ENCODE assay signal across 7 cellular contexts in the genomic region with DNA sequence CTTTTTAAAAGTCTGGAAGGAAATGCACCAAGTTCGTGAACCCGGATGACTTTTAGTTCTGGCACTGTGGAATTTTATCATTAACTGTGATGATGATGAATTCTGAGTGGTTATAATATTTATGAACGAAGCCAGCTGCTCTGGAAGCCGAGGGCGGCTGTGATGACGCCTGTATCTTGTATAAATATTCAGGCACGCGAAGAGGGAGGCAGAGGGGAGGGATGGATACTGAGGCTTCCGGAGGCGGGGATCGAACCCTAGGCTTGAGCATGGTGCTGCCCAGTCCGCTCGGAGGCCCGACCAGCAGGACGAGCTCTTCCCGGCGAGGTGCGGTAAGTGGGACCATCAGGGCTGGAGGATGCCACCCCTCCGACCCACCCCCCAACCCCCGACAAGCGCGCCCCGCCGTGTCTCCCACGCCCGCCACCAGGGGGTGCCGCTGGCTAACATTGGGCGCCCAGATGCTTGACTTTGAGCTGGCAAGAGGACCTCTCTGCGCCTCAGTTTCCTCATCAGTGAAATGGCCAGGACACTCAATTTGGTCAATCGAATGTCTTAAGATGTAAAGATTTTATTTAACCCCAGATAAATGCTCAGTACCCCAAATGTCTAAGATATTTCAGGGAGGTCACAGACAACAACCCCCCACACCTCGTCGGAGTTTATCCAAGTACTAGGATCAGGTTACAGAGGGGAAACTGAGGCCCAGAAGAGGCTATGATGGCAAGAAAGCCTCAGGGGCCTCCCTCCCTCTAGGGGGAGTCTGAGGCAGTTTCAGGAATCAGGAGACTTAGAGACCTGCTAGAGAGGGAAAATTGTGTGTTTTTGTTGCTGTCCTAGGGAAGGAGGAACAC.
DNase-seq lines count a peak whose midpoint lies in the region; ATAC-seq and TF ChIP-seq lines count a peak whose summit lies in the region.

No MANE protein-coding gene starts in this region.

- TF ChIP-seq CTCF in GM10266 (IDR thresholded peaks at IDR 0.05; ENCODE audit: control insufficient read depth, insufficient read depth, low read depth, missing control alignments), result peak; percentile 59

- peaks cover 54% of the 10 kb centered on the region for H3K27me3 Mint-ChIP-seq in activated naive CD4-positive, alpha-beta T cell treated with anti-CD3 and anti-CD28 coated beads, Interleukin-2, amount 10 ng/mL, durations not matched to agents 7 days and 5 days
- peaks cover 49% of the 10 kb centered on the region for H3K27me3 Mint-ChIP-seq in stimulated activated naive CD8-positive, alpha-beta T cell treated with anti-CD3 and anti-CD28 coated beads, Interleukin-15, amount 100 ng/mL, for 72 hours

- no peaks in the 10 kb centered on the region for H3K9me3 Mint-ChIP-seq in activated naive CD4-positive, alpha-beta T cell treated with anti-CD3 and anti-CD28 coated beads, Interleukin-2, amount 10 ng/mL, durations not matched to agents 7 days and 5 days
- H3K9me3 Mint-ChIP-seq in stimulated activated naive CD8-positive, alpha-beta T cell treated with anti-CD3 and anti-CD28 coated beads, Interleukin-15, amount 100 ng/mL, for 72 hours, result no peaks in the 10 kb centered on the region

- no peak for ATAC-seq in stimulated activated naive CD8-positive, alpha-beta T cell treated with anti-CD3 and anti-CD28 coated beads, Interleukin-15, amount 100 ng/mL, for 72 hours
- ATAC-seq in HG02981 (IDR thresholded peaks at IDR 0.05; ENCODE audit: unreplicated experiment), result no peak

- peaks cover 10% of the 10 kb centered on the region for H3K4me1 Mint-ChIP-seq in activated naive CD4-positive, alpha-beta T cell treated with anti-CD3 and anti-CD28 coated beads, Interleukin-2, amount 10 ng/mL, durations not matched to agents 7 days and 5 days
- H3K4me1 Mint-ChIP-seq in stimulated activated naive CD8-positive, alpha-beta T cell treated with anti-CD3 and anti-CD28 coated beads, Interleukin-15, amount 100 ng/mL, for 72 hours, result peaks cover 23% of the 10 kb centered on the region

- DNase-seq in GM10266 (ENCODE audit: extremely low spot score), result peak; percentile 60
- peak; percentile 70 for DNase-seq in NCI-H69 (lab: John Stamatoyannopoulos, UW)
- DNase-seq in activated naive CD4-positive, alpha-beta T cell treated with anti-CD3 and anti-CD28 coated beads, Interleukin-2, amount 10 ng/mL, durations not matched to agents 7 days and 5 days, result peak; percentile 67
- peak; percentile 71 for DNase-seq in iPS-NIHi11 (ENCODE audit: low spot score)
- peak; percentile 50 to 59 for DNase-seq in stimulated activated naive CD8-positive, alpha-beta T cell treated with anti-CD3 and anti-CD28 coated beads, Interleukin-15, amount 100 ng/mL, for 72 hours
- no peak for DNase-seq in COLO829 (ENCODE audit: low spot score)

- H3K27ac Mint-ChIP-seq in activated naive CD4-positive, alpha-beta T cell treated with anti-CD3 and anti-CD28 coated beads, Interleukin-2, amount 10 ng/mL, durations not matched to agents 7 days and 5 days, result no peak overlapping the region
- H3K27ac Mint-ChIP-seq in stimulated activated naive CD8-positive, alpha-beta T cell treated with anti-CD3 and anti-CD28 coated beads, Interleukin-15, amount 100 ng/mL, for 72 hours, result no peak overlapping the region

- no peaks in the 10 kb centered on the region for H3K36me3 Mint-ChIP-seq in activated naive CD4-positive, alpha-beta T cell treated with anti-CD3 and anti-CD28 coated beads, Interleukin-2, amount 10 ng/mL, durations not matched to agents 7 days and 5 days

- CTCF ChIA-PET in activated naive CD4-positive, alpha-beta T cell treated with anti-CD3 and anti-CD28 coated beads, Interleukin-2, amount 10 ng/mL, durations not matched to agents 7 days and 5 days (lab: Charles Lee), result interaction anchor here (0.6 to 8.6 kb wide), 8 partner anchors 16 to 202 kb away, joined by 3 to 134 read pairs (median 4); a partner anchor contains a TSS

- no peak overlapping the region for H3K4me3 Mint-ChIP-seq in activated naive CD4-positive, alpha-beta T cell treated with anti-CD3 and anti-CD28 coated beads, Interleukin-2, amount 10 ng/mL, durations not matched to agents 7 days and 5 days
- no peak overlapping the region for H3K4me3 Mint-ChIP-seq in stimulated activated naive CD8-positive, alpha-beta T cell treated with anti-CD3 and anti-CD28 coated beads, Interleukin-15, amount 100 ng/mL, for 72 hours
